3 cellular contexts compared by ENCODE assay signal in the genomic region with DNA sequence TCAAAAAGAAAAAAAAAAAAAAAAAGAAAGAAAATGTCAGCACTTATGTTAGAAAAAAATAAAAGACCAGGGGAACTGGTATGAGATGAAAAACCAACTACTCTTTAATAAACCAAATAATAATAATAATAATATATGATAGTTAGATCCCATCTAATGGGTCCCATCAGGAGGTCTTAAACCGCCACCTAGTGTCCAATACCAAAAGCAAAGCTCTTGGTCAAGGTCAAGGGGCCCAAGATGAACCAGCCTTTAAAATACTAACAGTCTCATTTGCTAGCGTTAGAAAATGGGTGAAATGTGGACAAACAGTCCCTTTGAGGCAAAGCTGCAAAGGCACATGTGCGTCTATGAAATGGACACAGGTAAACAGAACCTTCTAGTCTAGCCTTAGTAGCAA.
TF ChIP-seq lines count a peak whose summit lies in the region.

No MANE protein-coding gene starts in this region.

TF ChIP-seq in IMR-90, 13 proteins besides CTCF, POLR2A, EP300 and RAD21:
- no peak for TF ChIP-seq NFE2L2 (IDR thresholded peaks at IDR 0.05; ENCODE audit: low read depth, low read length)
- TF ChIP-seq SMC3 (IDR thresholded peaks at IDR 0.05; ENCODE audit: low read depth, low read length): peak; percentile 26; the same call in 1 of the 2 replicates
- TF ChIP-seq CHD1 (IDR thresholded peaks at IDR 0.05; ENCODE audit: low read depth, low read length): no peak

TF ChIP-seq in K562, 482 proteins besides CTCF, POLR2A, EP300 and RAD21:
- TF ChIP-seq ZNF512 (tag; IDR thresholded peaks at IDR 0.05): 0 out of 2 replicates have a peak, but pooled peaks have one; percentile 33
- TF ChIP-seq DEAF1 (CRISPR knock-in tag; IDR thresholded peaks at IDR 0.05): peak; percentile 37; the same call in 1 of the 2 replicates
- no peak for TF ChIP-seq POLR2AphosphoS2 (IDR thresholded peaks at IDR 0.05; ENCODE audit: low read length)
- TF ChIP-seq PKNOX1 (IDR thresholded peaks at IDR 0.05): no peak
- no peak for TF ChIP-seq CGGBP1 (CRISPR knock-in tag; IDR thresholded peaks at IDR 0.05)
- TF ChIP-seq ESRRA (IDR thresholded peaks at IDR 0.05; ENCODE audit: borderline replicate concordance, low read depth): 0 out of 2 replicates have a peak, but pooled peaks have one; percentile 28
- no peak for TF ChIP-seq NONO (IDR thresholded peaks at IDR 0.05; ENCODE audit: low read depth in 2 of 2, low read length in 1 of 2)
- no peak for TF ChIP-seq SETDB1 (IDR thresholded peaks at IDR 0.05; ENCODE audit: low read length)

TF ChIP-seq in HepG2, 621 proteins besides CTCF, POLR2A, EP300 and RAD21:
- TF ChIP-seq ZNF883 (CRISPR knock-in tag; IDR thresholded peaks at IDR 0.05; ENCODE audit: not compliant biosample characterization) (no peak), ZSCAN22 (CRISPR knock-in tag; IDR thresholded peaks at IDR 0.05) (no peak), SMC3 (IDR thresholded peaks at IDR 0.05; ENCODE audit: low read length) (peak; percentile 23; the same call in 1 of the 2 replicates), FOXC1 (CRISPR knock-in tag; IDR thresholded peaks at IDR 0.05; ENCODE audit: borderline replicate concordance) (no peak), ZNF513 (CRISPR knock-in tag; conservative IDR thresholded peaks at IDR 0.05) (no peak), ZNF33A (CRISPR knock-in tag; IDR thresholded peaks at IDR 0.05; ENCODE audit: borderline replicate concordance) (no peak), GABPA (IDR thresholded peaks at IDR 0.05; ENCODE audit: low read depth, low read length) (no peak), GABPA (CRISPR knock-in tag; IDR thresholded peaks at IDR 0.05; ENCODE audit: low read depth) (no peak), SP5 (CRISPR knock-in tag; IDR thresholded peaks at IDR 0.05; ENCODE audit: borderline replicate concordance, low read depth) (no peak), STAG1 (CRISPR knock-in tag; IDR thresholded peaks at IDR 0.05) (peak; percentile 69), PAF1 (CRISPR knock-in tag; IDR thresholded peaks at IDR 0.05) (no peak), ZBTB2 (CRISPR knock-in tag; IDR thresholded peaks at IDR 0.05; ENCODE audit: low read depth) (no peak), ARID5B (CRISPR knock-in tag; IDR thresholded peaks at IDR 0.05) (no peak), NFE2 (CRISPR knock-in tag; IDR thresholded peaks at IDR 0.05) (no peak), KDM6A (CRISPR knock-in tag; IDR thresholded peaks at IDR 0.05; ENCODE audit: low read depth) (no peak)
- TF ChIP-seq, protein P1, sequence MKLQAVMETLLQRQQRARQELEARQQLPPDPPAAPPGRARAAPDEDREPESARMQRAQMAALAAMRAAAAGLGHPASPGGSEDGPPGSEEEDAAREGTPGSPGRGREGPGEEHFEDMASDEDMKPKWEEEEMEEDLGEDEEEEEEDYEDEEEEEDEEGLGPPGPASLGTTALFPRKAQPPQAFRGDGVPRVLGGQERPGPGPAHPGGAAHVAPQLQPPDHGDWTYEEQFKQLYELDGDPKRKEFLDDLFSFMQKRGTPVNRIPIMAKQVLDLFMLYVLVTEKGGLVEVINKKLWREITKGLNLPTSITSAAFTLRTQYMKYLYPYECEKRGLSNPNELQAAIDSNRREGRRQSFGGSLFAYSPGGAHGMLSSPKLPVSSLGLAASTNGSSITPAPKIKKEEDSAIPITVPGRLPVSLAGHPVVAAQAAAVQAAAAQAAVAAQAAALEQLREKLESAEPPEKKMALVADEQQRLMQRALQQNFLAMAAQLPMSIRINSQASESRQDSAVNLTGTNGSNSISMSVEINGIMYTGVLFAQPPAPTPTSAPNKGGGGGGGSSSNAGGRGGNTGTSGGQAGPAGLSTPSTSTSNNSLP (IDR thresholded peaks at IDR 0.05; ENCODE audit: low read depth, low read length): no peak
- TF ChIP-seq, protein P2, sequence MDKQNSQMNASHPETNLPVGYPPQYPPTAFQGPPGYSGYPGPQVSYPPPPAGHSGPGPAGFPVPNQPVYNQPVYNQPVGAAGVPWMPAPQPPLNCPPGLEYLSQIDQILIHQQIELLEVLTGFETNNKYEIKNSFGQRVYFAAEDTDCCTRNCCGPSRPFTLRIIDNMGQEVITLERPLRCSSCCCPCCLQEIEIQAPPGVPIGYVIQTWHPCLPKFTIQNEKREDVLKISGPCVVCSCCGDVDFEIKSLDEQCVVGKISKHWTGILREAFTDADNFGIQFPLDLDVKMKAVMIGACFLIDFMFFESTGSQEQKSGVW (CRISPR knock-in tag; IDR thresholded peaks at IDR 0.05; ENCODE audit: borderline replicate concordance): no peak
